In the genomic region with DNA sequence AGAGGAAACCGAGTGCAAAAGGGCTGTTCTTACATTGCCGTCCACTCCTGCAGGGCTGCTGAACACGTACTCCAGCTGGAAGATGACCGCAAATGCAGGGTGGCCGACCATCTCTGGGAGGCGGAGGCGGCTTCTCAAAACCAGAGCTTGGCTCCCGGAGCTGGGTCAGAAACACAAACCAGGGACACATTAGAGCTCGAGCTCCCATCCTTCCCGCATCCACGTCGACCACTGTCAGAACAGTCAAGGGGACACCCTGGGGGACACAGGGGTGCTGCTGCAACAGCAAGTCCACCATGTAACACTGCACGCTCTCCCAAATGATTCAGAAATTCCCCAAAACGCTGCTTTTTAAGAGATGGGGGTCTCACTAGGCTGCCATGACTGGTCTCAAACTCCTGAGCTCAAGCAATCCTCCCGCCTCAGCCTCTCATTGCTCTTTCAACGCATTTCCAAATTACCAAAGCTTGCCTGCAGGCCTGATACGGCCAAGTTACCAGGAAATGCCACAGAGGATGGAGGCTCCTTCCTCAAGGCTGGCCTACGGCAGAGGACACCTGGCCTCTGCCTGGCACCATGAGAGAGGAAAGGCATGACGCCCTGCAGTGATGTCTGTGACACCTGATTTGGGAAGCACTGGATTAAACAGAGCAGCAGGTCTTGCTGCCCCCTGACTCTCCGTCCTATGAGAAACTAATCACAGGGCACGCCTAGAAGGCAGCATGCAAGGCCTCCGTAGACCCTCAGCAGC, we compare ENCODE assay signal across 20 cellular contexts. TPM values are rescaled to one million over a fixed set of nuclear protein-coding genes. Genes with fewer than 3 reads are reported as not detected.
DNase-seq lines count a peak whose midpoint lies in the region; TF ChIP-seq lines count a peak whose summit lies in the region.
"Had no signal": no experiment of that assay in that cellular context is flagged by ENCODE, and none has a peak within 500 bp of the region (broad histone marks: within the 10 kb centered on the region; RNA-seq: fewer than 3 reads in every experiment).

No MANE protein-coding gene starts in this region.

- no peak overlapping the region for H3K27ac ChIP-seq in trophoblast cell (ENCODE audit: low read depth, low read length)
- no peak overlapping the region for H3K27ac ChIP-seq in vagina
- no peak overlapping the region for H3K27ac ChIP-seq in MM.1S (ENCODE audit: low read length)
- H3K27ac ChIP-seq: KMS-11 had no signal

- no peaks in the 10 kb centered on the region for H3K79me1 ChIP-seq in trophoblast cell (ENCODE audit: low read length)

- H3K4me2 ChIP-seq in trophoblast cell (ENCODE audit: low read length) (no peak overlapping the region), MM.1S (ENCODE audit: low read depth, low read length) (no peak overlapping the region)
- H3K4me2 ChIP-seq: GM23338, KMS-11 had no signal

- no peak for TF ChIP-seq POLR2A in vagina (IDR thresholded peaks at IDR 0.05)

- no peak overlapping the region for H2AK5ac ChIP-seq in trophoblast cell (ENCODE audit: low read length)

- no peak overlapping the region for H2BK120ac ChIP-seq in trophoblast cell (ENCODE audit: insufficient read depth, low read length, poor library complexity)

- no peaks in the 10 kb centered on the region for H3K9me3 ChIP-seq in trophoblast cell (ENCODE audit: insufficient read depth, low read depth, low read length)
- no peaks in the 10 kb centered on the region for H3K9me3 ChIP-seq in vagina
- H3K9me3 ChIP-seq in MM.1S (replicated peaks; ENCODE audit: insufficient read depth, low read length), result no peaks in the 10 kb centered on the region

- no peak overlapping the region for H3K4ac ChIP-seq in trophoblast cell (ENCODE audit: low read depth, low read length)

- H3K9ac ChIP-seq in trophoblast cell (ENCODE audit: low read length), result no peak overlapping the region
- no peak overlapping the region for H3K9ac ChIP-seq in MM.1S (ENCODE audit: low read length)
- H3K9ac ChIP-seq: KMS-11 had no signal

- H3K4me1 ChIP-seq in trophoblast cell (ENCODE audit: control insufficient read depth in 1 of 2, insufficient read depth in 2 of 2, low read length in 2 of 2), result no peaks in the 10 kb centered on the region
- H3K4me1 ChIP-seq in vagina, result no peaks in the 10 kb centered on the region
- no peaks in the 10 kb centered on the region for H3K4me1 ChIP-seq in MM.1S (ENCODE audit: low read length)

- H2AFZ ChIP-seq in trophoblast cell (ENCODE audit: insufficient read depth, low read length, poor library complexity) (no peak overlapping the region), MM.1S (ENCODE audit: low read length) (no peak overlapping the region)
- H2AFZ ChIP-seq: GM23338 had no signal

- no CpG with 5 or more reads among the region's 22 CpGs for WGBS in trophoblast cell (ENCODE audit: extremely low coverage, insufficient coverage, insufficient read length)

- no peak for TF ChIP-seq CTCF in vagina (IDR thresholded peaks at IDR 0.05)
- TF ChIP-seq CTCF in MM.1S (IDR thresholded peaks at IDR 0.05; ENCODE audit: low read length), result no peak

- H3K27me3 ChIP-seq in trophoblast cell (ENCODE audit: insufficient read depth, low read length) (no peaks in the 10 kb centered on the region), vagina (no peaks in the 10 kb centered on the region), MM.1S (replicated peaks; ENCODE audit: insufficient read depth, low read length) (no peaks in the 10 kb centered on the region)

- peak; percentile 47 for DNase-seq in activated effector memory CD4-positive, alpha-beta T cell treated with anti-CD3 and anti-CD28 coated beads, Interleukin-2, amount 50 U/mL, for 16 hours
- DNase-seq in activated effector memory CD4-positive, alpha-beta T cell treated with Interleukin-2 at 50 U/mL for 16 hours, result no peak
- peak; percentile 29 for DNase-seq in activated CD8-positive, alpha-beta memory T cell treated with anti-CD3 and anti-CD28 coated beads, Interleukin-2, amount 50 U/mL, for 48 hours
- DNase-seq in trophoblast cell (no peak), vagina (ENCODE audit: extremely low spot score in 2 of 2) (peak; percentile 49 to 82), middle frontal gyrus (ENCODE audit: extremely low spot score, low spot score) (no peak), MM.1S (no peak)
- DNase-seq: Calu3; CD8-positive, alpha-beta memory T cell; DMS153; IMR-90; MV-4-11; NCI-H1105 treated with DMSO at 0.1 percent for 48 hours; NCI-H2029 treated with DMSO at 0.1 percent for 48 hours; NCI-H2171 treated with DMSO at 0.1 percent for 48 hours; NCI-H446; NCI-H526 treated with DMSO at 0.1 percent for 48 hours; OCI-M1 had no signal

- H4K12ac ChIP-seq in trophoblast cell (ENCODE audit: low read depth, low read length), result no peak overlapping the region

- no peak overlapping the region for H2BK5ac ChIP-seq in trophoblast cell (ENCODE audit: low read depth, low read length, poor library complexity)

- H3K14ac ChIP-seq in trophoblast cell (ENCODE audit: low read length), result no peak overlapping the region

- no peaks in the 10 kb centered on the region for H4K20me1 ChIP-seq in MM.1S (ENCODE audit: insufficient read depth, low read length)

- no peak overlapping the region for H2BK12ac ChIP-seq in trophoblast cell (ENCODE audit: low read length)

- peak overlapping the region; percentile 12 for H3K4me3 ChIP-seq in trophoblast cell (ENCODE audit: low read depth, low read length)
- no peak overlapping the region for H3K4me3 ChIP-seq in vagina
- no peak overlapping the region for H3K4me3 ChIP-seq in MM.1S (ENCODE audit: low read length)
- H3K4me3 ChIP-seq: GM23338 had no signal

- H3K36me3 ChIP-seq in trophoblast cell (ENCODE audit: control insufficient read depth in 1 of 2, insufficient read depth in 2 of 2, low read length in 2 of 2) (peaks cover 2% of the 10 kb centered on the region in 2 experiments), vagina (no peaks in the 10 kb centered on the region), MM.1S (replicated peaks; ENCODE audit: insufficient read depth, low read length) (no peaks in the 10 kb centered on the region)

- intact Hi-C loops in vagina (cut with DNase I), result no loop called here

- H4K91ac ChIP-seq in trophoblast cell (ENCODE audit: low read depth, low read length), result no peak overlapping the region

- H3F3A ChIP-seq in MM.1S (ENCODE audit: insufficient read depth, low read length), result no peaks in the 10 kb centered on the region

- H3K18ac ChIP-seq in trophoblast cell (ENCODE audit: low read length), result no peak overlapping the region

- H4K8ac ChIP-seq in trophoblast cell (ENCODE audit: low read depth, low read length), result no peak overlapping the region

- H3K23ac ChIP-seq in trophoblast cell (ENCODE audit: low read length), result no peak overlapping the region

- no peaks in the 10 kb centered on the region for H3K79me2 ChIP-seq in trophoblast cell (ENCODE audit: control insufficient read depth, insufficient read depth, low read length, poor library complexity)
- H3K79me2 ChIP-seq in MM.1S (ENCODE audit: low read length), result no peaks in the 10 kb centered on the region

- H3K9me2 ChIP-seq in MM.1S (replicated peaks; ENCODE audit: insufficient read depth, low read length), result no peaks in the 10 kb centered on the region

RNA-seq across cellular contexts. Expression of gene NPHP4, which starts 45.0 kb away (rescaled TPM):
- 2.2 and 2.4 TPM in 2 replicates for polyA plus RNA-seq in trophoblast cell (2013)
- total RNA-seq in vagina, result 11.3 TPM

Comparison
In these comparisons a context has a peak if more than half of its experiments do, and no peak if none do; other contexts are left out.
1. DNase-seq: peak in activated effector memory CD4-positive, alpha-beta T cell treated with anti-CD3 and anti-CD28 coated beads, Interleukin-2, amount 50 U/mL, for 16 hours (single experiment), activated CD8-positive, alpha-beta memory T cell treated with anti-CD3 and anti-CD28 coated beads, Interleukin-2, amount 50 U/mL, for 48 hours (single experiment) and vagina (2 of 2); none in activated effector memory CD4-positive, alpha-beta T cell treated with Interleukin-2 at 50 U/mL for 16 hours (single experiment), trophoblast cell (0 of 2), middle frontal gyrus (single experiment) and MM.1S (single experiment).